9 cellular contexts compared by ENCODE assay signal in the genomic region with DNA sequence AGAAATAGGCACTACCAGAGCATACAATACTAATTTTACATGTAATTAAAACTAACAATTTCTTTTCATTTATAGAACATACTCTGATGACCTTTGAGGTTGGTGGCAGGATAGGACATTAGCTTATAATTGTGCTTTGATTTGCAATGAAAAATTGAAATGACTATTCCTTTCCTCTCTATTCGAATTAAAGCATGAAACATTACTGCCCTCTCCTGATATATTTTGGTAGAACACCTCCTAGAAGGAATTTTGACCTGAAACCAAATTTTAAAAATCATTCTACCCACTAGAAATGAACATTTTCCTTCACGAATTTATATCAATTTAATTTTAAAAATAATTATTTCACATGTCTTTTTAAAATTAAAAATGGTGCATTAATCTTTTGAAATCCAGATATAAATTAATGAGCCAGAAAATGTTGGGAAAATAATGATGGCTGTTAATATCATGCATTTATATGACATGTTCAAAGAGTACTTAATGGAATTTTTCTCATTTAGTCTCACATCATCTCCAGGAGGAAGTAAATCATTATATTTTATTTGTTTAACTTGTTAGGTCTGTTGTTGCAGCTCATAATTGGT.
DNase-seq lines count a peak whose midpoint lies in the region; ATAC-seq, FAIRE-seq and TF ChIP-seq lines count a peak whose summit lies in the region.
"Had no signal": no experiment of that assay in that cellular context is flagged by ENCODE, and none has a peak within 500 bp of the region (broad histone marks: within the 10 kb centered on the region; RNA-seq: fewer than 3 reads in every experiment).

No MANE protein-coding gene starts in this region.

- ATAC-seq in right lobe of liver: peak; percentile 61 to 71 (median 66)
- no peak for ATAC-seq in activated T-cell treated with anti-CD3 and anti-CD28 coated beads, Interleukin-2, amount 50 U/mL, for 4 hours

- H3K9me3 ChIP-seq in adrenal gland (replicated peaks in 1 of 3) (no peaks in the 10 kb centered on the region), right lobe of liver (no peaks in the 10 kb centered on the region)

- H3K36me3 Mint-ChIP-seq in activated T-cell treated with anti-CD3 and anti-CD28 coated beads, Interleukin-2, amount 50 U/mL, for 4 hours (ENCODE audit: insufficient read depth): no peaks in the 10 kb centered on the region

- H3K4me1 ChIP-seq in adrenal gland (replicated peaks in 1 of 2): no peaks in the 10 kb centered on the region
- no peaks in the 10 kb centered on the region for H3K4me1 ChIP-seq in right lobe of liver

- FAIRE-seq in HTR-8/SVneo (lab: Jason Lieb, UNC): no peak

- peak; percentile 22 to 60 (median 46) for TF ChIP-seq CTCF in adrenal gland (IDR thresholded peaks at IDR 0.05)
- peak; percentile 66 to 78 (median 71) for TF ChIP-seq CTCF in right lobe of liver (IDR thresholded peaks at IDR 0.05)
- TF ChIP-seq CTCF in brain microvascular endothelial cell (IDR thresholded peaks at IDR 0.05; ENCODE audit: low read depth, low read length, missing control alignments): no peak

- 1 to 2% (median 2%) methylated on average over 2 of the region's 2 CpGs for WGBS in adrenal gland, 4 donors
- 0% methylated on average over 2 of the region's 2 CpGs for WGBS in right lobe of liver (ENCODE audit: insufficient coverage, low coverage, low lambda C conversion rate, missing lambda C conversion rate)

- H3K4me3 ChIP-seq in adrenal gland (no peak overlapping the region), right lobe of liver (no peak overlapping the region), brain microvascular endothelial cell (ENCODE audit: low read depth, low read length) (no peak overlapping the region)

- no peak overlapping the region for H3K4me3 Mint-ChIP-seq in activated T-cell treated with anti-CD3 and anti-CD28 coated beads, Interleukin-2, amount 50 U/mL, for 4 hours

- H3K27me3 Mint-ChIP-seq in activated T-cell treated with anti-CD3 and anti-CD28 coated beads, Interleukin-2, amount 50 U/mL, for 4 hours (ENCODE audit: low read depth): no peaks in the 10 kb centered on the region

- DNase-seq in AML-193 (lab: John Stamatoyannopoulos, UW): peak; percentile 4 to 7
- DNase-seq in HTR-8/SVneo (ENCODE audit: insufficient read length, low spot score): peak; percentile 3
- no peak for DNase-seq in adrenal gland
- DNase-seq in right lobe of liver: no peak
- no peak for DNase-seq in activated CD4-positive, alpha-beta T cell treated with anti-CD3 and anti-CD28 coated beads, Interleukin-2, amount 50 U/mL, for 4 hours
- no peak for DNase-seq in brain microvascular endothelial cell
- DNase-seq in amniotic stem cell (lab: John Stamatoyannopoulos, UW): no peak
- no peak for DNase-seq in activated T-cell treated with anti-CD3 and anti-CD28 coated beads, Interleukin-2, amount 50 U/mL, for 4 hours
- DNase-seq: activated gamma-delta T cell treated with Interleukin-2 at 50 U/mL for 16 hours had no signal

- H3K27ac ChIP-seq in adrenal gland (no peak overlapping the region), right lobe of liver (no peak overlapping the region), brain microvascular endothelial cell (no peak overlapping the region)

- TF ChIP-seq POLR2A in adrenal gland (IDR thresholded peaks at IDR 0.05): no peak
- TF ChIP-seq POLR2A in right lobe of liver (IDR thresholded peaks at IDR 0.05): no peak

- in situ Hi-C loops in brain microvascular endothelial cell (cut with HindIII; ENCODE audit: low pct_ligation_motif_present, low sequenced_read_pairs): no loop called here

- H3K4me1 Mint-ChIP-seq in activated T-cell treated with anti-CD3 and anti-CD28 coated beads, Interleukin-2, amount 50 U/mL, for 4 hours (ENCODE audit: low read depth): no peaks in the 10 kb centered on the region

- H3K27me3 ChIP-seq in adrenal gland (no peaks in the 10 kb centered on the region), right lobe of liver (no peaks in the 10 kb centered on the region), brain microvascular endothelial cell (replicated peaks) (no peaks in the 10 kb centered on the region)

- intact Hi-C loops in adrenal gland (cut with DNase I): loop anchor here in 1 of 2 donors (10.0 kb wide), 1 partner anchor 1039 kb away; no protein-coding TSS in a partner anchor
- intact Hi-C loops in right lobe of liver (cut with DNase I): loop anchor here in 1 of 2 donors (10.0 kb wide), 1 partner anchor 209 kb away; no protein-coding TSS in a partner anchor

- no peaks in the 10 kb centered on the region for H3K9me3 Mint-ChIP-seq in activated T-cell treated with anti-CD3 and anti-CD28 coated beads, Interleukin-2, amount 50 U/mL, for 4 hours

- no peaks in the 10 kb centered on the region for H3K36me3 ChIP-seq in adrenal gland (replicated peaks in 1 of 2)
- no peaks in the 10 kb centered on the region for H3K36me3 ChIP-seq in right lobe of liver
- H3K36me3 ChIP-seq in brain microvascular endothelial cell (replicated peaks): no peaks in the 10 kb centered on the region

Comparison
In these comparisons a context has a peak if more than half of its experiments do, and no peak if none do; other contexts are left out.
1. DNase-seq: peak in AML-193 (2 of 2) and HTR-8/SVneo (single experiment); none in adrenal gland (0 of 7), right lobe of liver (0 of 3), activated CD4-positive, alpha-beta T cell treated with anti-CD3 and anti-CD28 coated beads, Interleukin-2, amount 50 U/mL, for 4 hours (0 of 2), brain microvascular endothelial cell (single experiment), amniotic stem cell (single experiment) and activated T-cell treated with anti-CD3 and anti-CD28 coated beads, Interleukin-2, amount 50 U/mL, for 4 hours (single experiment).
2. ATAC-seq: peak in right lobe of liver (4 of 4); none in activated T-cell treated with anti-CD3 and anti-CD28 coated beads, Interleukin-2, amount 50 U/mL, for 4 hours (0 of 2).